Comparison of ENCODE assay signal across 15 cellular contexts in genomic region chr13:26839682-26840081, GRCh38.
DNase-seq lines count a peak whose midpoint lies in the region; TF ChIP-seq lines count a peak whose summit lies in the region.
"Had no signal": no experiment of that assay in that cellular context is flagged by ENCODE, and none has a peak within 500 bp of the region (broad histone marks: within the 10 kb centered on the region; RNA-seq: fewer than 3 reads in every experiment).

No MANE protein-coding gene starts in this region.

- DNase-seq in DMS53 (lab: John Stamatoyannopoulos, UW) (peak; percentile 41), DMS53 treated with DMSO at 0.1 percent for 48 hours (lab: John Stamatoyannopoulos, UW; ENCODE audit: unreplicated experiment) (no peak), G401 (ENCODE audit: low spot score) (peak; percentile 50), NCI-H345 (lab: John Stamatoyannopoulos, UW) (peak; percentile 54), cerebellum (ENCODE audit: low spot score) (peak; percentile 31), inferior parietal cortex (ENCODE audit: extremely low spot score) (no peak), sigmoid colon (no peak)
- DNase-seq in activated naive CD4-positive, alpha-beta T cell treated with anti-CD3 and anti-CD28 coated beads, Interleukin-2, amount 50 U/mL, for 16 hours = no peak
- DNase-seq: CD8-positive, alpha-beta memory T cell; HCEC 1CT; NCI-H187; NCI-H2227 treated with DMSO at 0.1 percent for 48 hours; SW 1271 had no signal

- H3K27me3 ChIP-seq in sigmoid colon = peaks cover 0 to 16% (median 0%) of the 10 kb centered on the region in 3 donors

- no peaks in the 10 kb centered on the region for H3K36me3 ChIP-seq in sigmoid colon
- H3K36me3 ChIP-seq: SJSA1 had no signal

- H3K9me3 ChIP-seq in sigmoid colon = peaks cover 0 to 2% (median 0%) of the 10 kb centered on the region in 4 donors
- H3K9me3 ChIP-seq: SJSA1 had no signal

- no peak for TF ChIP-seq CTCF in sigmoid colon (IDR thresholded peaks at IDR 0.05)

- no peak for TF ChIP-seq EP300 in sigmoid colon (IDR thresholded peaks at IDR 0.05)

- no peak overlapping the region for H3K27ac ChIP-seq in sigmoid colon
- H3K27ac ChIP-seq: 22Rv1, SJSA1 had no signal

- no peak overlapping the region for H3K4me3 ChIP-seq in sigmoid colon
- H3K4me3 ChIP-seq: SJSA1 had no signal

- no peak for TF ChIP-seq POLR2A in sigmoid colon (IDR thresholded peaks at IDR 0.05)

- no peaks in the 10 kb centered on the region for H3K4me1 ChIP-seq in sigmoid colon
- H3K4me1 ChIP-seq: SJSA1 had no signal

- in situ Hi-C loops in G401 (cut with HindIII; ENCODE audit: low sequenced_read_pairs) = no loop called here

- intact Hi-C loops in sigmoid colon (cut with DNase I) = no loop called here

- 18 to 58% methylated on average over 4 of the region's 4 CpGs for WGBS in sigmoid colon, 2 donors

Comparison
In these comparisons a context has a peak if more than half of its experiments do, and no peak if none do; other contexts are left out.
1. DNase-seq: peak in DMS53 (single experiment), G401 (single experiment), NCI-H345 (single experiment) and cerebellum (single experiment); none in DMS53 treated with DMSO at 0.1 percent for 48 hours (single experiment), activated naive CD4-positive, alpha-beta T cell treated with anti-CD3 and anti-CD28 coated beads, Interleukin-2, amount 50 U/mL, for 16 hours (single experiment), inferior parietal cortex (single experiment) and sigmoid colon (single experiment).